ENCODE assay signal across 1 cellular context in the genomic region with DNA sequence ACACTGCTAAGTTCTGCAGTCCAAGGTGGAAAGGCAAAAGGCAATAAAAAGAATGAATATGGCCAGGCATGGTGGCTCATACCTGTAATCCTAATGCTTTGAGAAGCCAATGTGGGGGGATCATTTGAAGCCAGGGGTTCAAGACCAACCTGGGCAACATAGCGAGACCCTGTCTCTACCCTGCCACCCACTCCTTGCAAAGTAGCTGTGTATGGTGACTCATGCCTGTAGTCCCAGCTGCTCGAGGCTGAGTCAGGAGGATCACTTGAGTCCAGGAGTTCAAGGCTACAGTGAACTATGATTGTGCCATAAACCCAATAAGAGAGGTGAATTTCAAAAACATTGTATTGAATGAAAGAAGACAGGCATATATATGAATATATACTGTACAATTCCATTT.
TF ChIP-seq lines count a peak whose summit lies in the region.

No MANE protein-coding gene starts in this region.

TF ChIP-seq in HepG2, 621 proteins besides CTCF, POLR2A, EP300 and RAD21 (continued from another document):
- 0 out of 2 replicates have a peak, but pooled peaks have one; percentile 34 for TF ChIP-seq ZMYM2 (CRISPR knock-in tag; IDR thresholded peaks at IDR 0.05)
- TF ChIP-seq ZNF709 (CRISPR knock-in tag; IDR thresholded peaks at IDR 0.05): no peak
- no peak for TF ChIP-seq TBX2 (CRISPR knock-in tag; IDR thresholded peaks at IDR 0.05; ENCODE audit: borderline replicate concordance)
- TF ChIP-seq, protein P1, sequence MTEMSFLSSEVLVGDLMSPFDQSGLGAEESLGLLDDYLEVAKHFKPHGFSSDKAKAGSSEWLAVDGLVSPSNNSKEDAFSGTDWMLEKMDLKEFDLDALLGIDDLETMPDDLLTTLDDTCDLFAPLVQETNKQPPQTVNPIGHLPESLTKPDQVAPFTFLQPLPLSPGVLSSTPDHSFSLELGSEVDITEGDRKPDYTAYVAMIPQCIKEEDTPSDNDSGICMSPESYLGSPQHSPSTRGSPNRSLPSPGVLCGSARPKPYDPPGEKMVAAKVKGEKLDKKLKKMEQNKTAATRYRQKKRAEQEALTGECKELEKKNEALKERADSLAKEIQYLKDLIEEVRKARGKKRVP (CRISPR knock-in tag; IDR thresholded peaks at IDR 0.05): 0 out of 4 replicates have a peak, but pooled peaks of 1 of the 2 experiments have one; percentile 16
- no peak for TF ChIP-seq ZNF30 (CRISPR knock-in tag; IDR thresholded peaks at IDR 0.05)
